ENCODE assay signal across 1 cellular context in the genomic region with DNA sequence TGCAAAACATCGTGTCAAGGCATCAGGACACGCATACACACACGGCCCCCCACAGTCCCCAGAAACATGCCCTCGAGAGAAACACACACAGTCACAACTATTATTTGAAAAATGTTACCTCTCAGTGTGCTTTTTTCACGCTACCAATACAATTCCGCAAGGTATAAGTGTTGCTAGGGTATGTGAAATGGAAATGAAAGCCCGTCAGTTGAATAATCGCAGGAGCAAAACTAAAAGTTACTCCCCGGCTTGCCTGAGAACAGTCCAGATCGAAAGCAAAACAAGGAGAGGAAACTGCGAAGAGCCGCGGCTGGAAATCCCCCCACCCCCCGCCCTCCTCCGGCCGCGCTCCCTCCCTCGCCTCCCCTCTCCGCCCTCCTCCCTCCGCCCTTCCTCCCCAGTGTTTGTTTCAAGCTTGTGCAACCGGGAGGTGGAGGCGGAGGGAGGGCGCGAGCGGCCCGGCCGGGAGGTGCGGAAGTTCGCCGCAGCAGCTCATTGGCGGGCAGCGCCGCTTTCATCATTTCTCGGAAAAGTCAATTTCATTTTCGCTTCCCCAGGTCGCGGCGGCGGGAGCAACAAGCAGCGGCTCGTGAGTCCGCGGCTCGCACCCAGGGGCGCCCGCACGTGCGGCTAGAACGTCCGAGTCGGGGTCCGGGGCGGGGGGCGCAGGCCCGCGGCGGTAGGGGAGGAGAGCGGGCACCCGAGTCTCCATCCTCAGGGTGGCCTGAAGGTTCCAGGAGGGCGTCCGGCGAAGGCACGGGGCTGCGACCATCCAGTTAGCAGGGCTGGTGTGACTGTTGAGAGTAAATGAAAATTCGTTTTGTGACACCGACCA.
TF ChIP-seq lines count a peak whose summit lies in the region.

Gene IRF2, minus strand, starts transcription at position 290 of the 835 bp plus-strand sequence. CDS start 45,486 bp downstream, outside the sequence.

TF ChIP-seq in WTC11, 78 proteins besides CTCF, POLR2A, EP300 and RAD21 (continued from another document):
- TF ChIP-seq ZNF281 (CRISPR knock-in tag; IDR thresholded peaks at IDR 0.05) (peak; percentile 66; the same call in 1 of the 2 replicates), NFYB (CRISPR knock-in tag; conservative IDR thresholded peaks at IDR 0.05; ENCODE audit: low read depth) (peak; percentile 60), KAT7 (CRISPR knock-in tag; IDR thresholded peaks at IDR 0.05; ENCODE audit: borderline replicate concordance) (0 out of 2 replicates have a peak, but pooled peaks have one; percentile 72), ZNF317 (CRISPR knock-in tag; IDR thresholded peaks at IDR 0.05; ENCODE audit: borderline replicate concordance, low read depth) (no peak), MYBL2 (CRISPR knock-in tag; IDR thresholded peaks at IDR 0.05) (peak; percentile 81; the same call in 1 of the 2 replicates)
- TF ChIP-seq, protein P1, sequence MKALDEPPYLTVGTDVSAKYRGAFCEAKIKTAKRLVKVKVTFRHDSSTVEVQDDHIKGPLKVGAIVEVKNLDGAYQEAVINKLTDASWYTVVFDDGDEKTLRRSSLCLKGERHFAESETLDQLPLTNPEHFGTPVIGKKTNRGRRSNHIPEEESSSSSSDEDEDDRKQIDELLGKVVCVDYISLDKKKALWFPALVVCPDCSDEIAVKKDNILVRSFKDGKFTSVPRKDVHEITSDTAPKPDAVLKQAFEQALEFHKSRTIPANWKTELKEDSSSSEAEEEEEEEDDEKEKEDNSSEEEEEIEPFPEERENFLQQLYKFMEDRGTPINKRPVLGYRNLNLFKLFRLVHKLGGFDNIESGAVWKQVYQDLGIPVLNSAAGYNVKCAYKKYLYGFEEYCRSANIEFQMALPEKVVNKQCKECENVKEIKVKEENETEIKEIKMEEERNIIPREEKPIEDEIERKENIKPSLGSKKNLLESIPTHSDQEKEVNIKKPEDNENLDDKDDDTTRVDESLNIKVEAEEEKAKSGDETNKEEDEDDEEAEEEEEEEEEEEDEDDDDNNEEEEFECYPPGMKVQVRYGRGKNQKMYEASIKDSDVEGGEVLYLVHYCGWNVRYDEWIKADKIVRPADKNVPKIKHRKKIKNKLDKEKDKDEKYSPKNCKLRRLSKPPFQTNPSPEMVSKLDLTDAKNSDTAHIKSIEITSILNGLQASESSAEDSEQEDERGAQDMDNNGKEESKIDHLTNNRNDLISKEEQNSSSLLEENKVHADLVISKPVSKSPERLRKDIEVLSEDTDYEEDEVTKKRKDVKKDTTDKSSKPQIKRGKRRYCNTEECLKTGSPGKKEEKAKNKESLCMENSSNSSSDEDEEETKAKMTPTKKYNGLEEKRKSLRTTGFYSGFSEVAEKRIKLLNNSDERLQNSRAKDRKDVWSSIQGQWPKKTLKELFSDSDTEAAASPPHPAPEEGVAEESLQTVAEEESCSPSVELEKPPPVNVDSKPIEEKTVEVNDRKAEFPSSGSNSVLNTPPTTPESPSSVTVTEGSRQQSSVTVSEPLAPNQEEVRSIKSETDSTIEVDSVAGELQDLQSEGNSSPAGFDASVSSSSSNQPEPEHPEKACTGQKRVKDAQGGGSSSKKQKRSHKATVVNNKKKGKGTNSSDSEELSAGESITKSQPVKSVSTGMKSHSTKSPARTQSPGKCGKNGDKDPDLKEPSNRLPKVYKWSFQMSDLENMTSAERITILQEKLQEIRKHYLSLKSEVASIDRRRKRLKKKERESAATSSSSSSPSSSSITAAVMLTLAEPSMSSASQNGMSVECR (CRISPR knock-in tag; IDR thresholded peaks at IDR 0.05; ENCODE audit: borderline replicate concordance) = no peak
